Comparison of ENCODE assay signal across 14 cellular contexts in genomic region chr13:65342938-65343337, GRCh38.
"Had no signal": no experiment of that assay in that cellular context is flagged by ENCODE, and none has a peak within 500 bp of the region (broad histone marks: within the 10 kb centered on the region; RNA-seq: fewer than 3 reads in every experiment).

No MANE protein-coding gene starts in this region.

- DNase-seq: activated CD4-positive, alpha-beta T cell treated with anti-CD3 and anti-CD28 coated beads, Interleukin-2, amount 50 U/mL, for 1 hour; activated naive CD4-positive, alpha-beta T cell treated with anti-CD3 and anti-CD28 coated beads, Interleukin-2, amount 50 U/mL, for 16 hours; activated T-cell treated with anti-CD3 and anti-CD28 coated beads for 4 hours; amygdala; cerebellar nuclear complex; dermis blood vessel endothelial cell; immature natural killer cell; natural killer cell; occipital lobe; stimulated activated CD4-positive, alpha-beta T cell treated with anti-CD3 and anti-CD28 coated beads, Interleukin-2, amount 100 ng/mL, for 24 hours; stimulated activated naive B cell treated with anti-CD40 and anti-IgM and Interleukin-4, amounts not matched to agents 10 μg/mL and 1 μg/mL and 100 μg/mL, for 72 hours had no signal

- H3K36me3 ChIP-seq: prostate gland, tibial nerve, vagina had no signal

- H3K9me3 ChIP-seq: prostate gland, vagina had no signal

- H3K27ac ChIP-seq: prostate gland, tibial nerve, vagina had no signal

- H3K4me1 ChIP-seq: prostate gland, tibial nerve, vagina had no signal

- H3K27me3 ChIP-seq: tibial nerve, vagina had no signal

- H3K4me3 ChIP-seq: prostate gland, tibial nerve, vagina had no signal
